Comparison of ENCODE assay signal across 21 cellular contexts in genomic region chr11:19571906-19572305, GRCh38.
A peak's percentile ranks its signal among the peaks of the same experiment; 100 is the strongest.
DNase-seq lines count a peak whose midpoint lies in the region; FAIRE-seq and TF ChIP-seq lines count a peak whose summit lies in the region.
"Had no signal": no experiment of that assay in that cellular context is flagged by ENCODE, and none has a peak within 500 bp of the region (broad histone marks: within the 10 kb centered on the region; RNA-seq: fewer than 3 reads in every experiment).

No MANE protein-coding gene starts in this region.

- H3K27ac ChIP-seq in coronary artery (no peak overlapping the region), mesendoderm (ENCODE audit: low read depth, low read length) (no peak overlapping the region)
- H3K27ac ChIP-seq: A549, GM23248 had no signal

- H4K5ac ChIP-seq in mesendoderm (ENCODE audit: low read length), result no peak overlapping the region

- no peak overlapping the region for H2BK5ac ChIP-seq in mesendoderm (ENCODE audit: low read length)

- no peak for TF ChIP-seq CTCF in coronary artery (IDR thresholded peaks at IDR 0.05)

- peak overlapping the region; percentile 3 for H3K23ac ChIP-seq in mesendoderm (ENCODE audit: low read length)

- H3K36me3 ChIP-seq in mesendoderm (ENCODE audit: control insufficient read depth, insufficient read depth, low read length), result no peaks in the 10 kb centered on the region

- H3K4me3 ChIP-seq in coronary artery (no peak overlapping the region), mesendoderm (ENCODE audit: low read length) (no peak overlapping the region)
- H3K4me3 ChIP-seq: A549, GM23248 had no signal

- peak; percentile 53 for FAIRE-seq in GM12892 (lab: Jason Lieb, UNC)
- FAIRE-seq: A549, GM12891, H1 had no signal

- H3K4me2 ChIP-seq in mesendoderm (ENCODE audit: low read length), result no peak overlapping the region
- H3K4me2 ChIP-seq: A549 had no signal

- TF ChIP-seq POLR2A in GM12892 (IDR thresholded peaks at IDR 0.05; ENCODE audit: low read depth, low read length), result no peak

- H3K27me3 ChIP-seq in mesendoderm (ENCODE audit: insufficient read depth, low read length, poor library complexity), result no peaks in the 10 kb centered on the region

- no CpG with 5 or more reads among the region's 4 CpGs for WGBS in mesendoderm (ENCODE audit: extremely low coverage, insufficient coverage, low lambda C conversion rate)

- no peak overlapping the region for H2BK120ac ChIP-seq in mesendoderm (ENCODE audit: low read depth, low read length)

- no peak overlapping the region for H2AK5ac ChIP-seq in mesendoderm (ENCODE audit: low read length)

- DNase-seq in GM12892 (ENCODE audit: insufficient read length) (no peak), coronary artery (ENCODE audit: low spot score) (peak; percentile 56), mesendoderm (no peak), ureter (ENCODE audit: low spot score) (peak; percentile 34), iPS-NIHi11 (ENCODE audit: low spot score) (no peak), CD1c-positive myeloid dendritic cell (ENCODE audit: extremely low spot score) (no peak), AML-193 (lab: John Stamatoyannopoulos, UW) (no peak)
- DNase-seq: 8988T; ACHN; Caco-2; CD4-positive, CD25-positive, alpha-beta regulatory T cell; CD8-positive, alpha-beta T cell; DMS153; EL; GF-D8; GM23248; H7; HCEC 1CT had no signal

- no peak overlapping the region for H3K9ac ChIP-seq in mesendoderm (ENCODE audit: low read length)
- H3K9ac ChIP-seq: GM23248 had no signal

- no peaks in the 10 kb centered on the region for H3K79me2 ChIP-seq in mesendoderm (ENCODE audit: control insufficient read depth, insufficient read depth, low read length)

- H4K8ac ChIP-seq in mesendoderm (ENCODE audit: low read depth, low read length), result no peak overlapping the region

- H3K4ac ChIP-seq in mesendoderm (ENCODE audit: low read depth, low read length), result no peak overlapping the region

- no peaks in the 10 kb centered on the region for H3K79me1 ChIP-seq in mesendoderm (ENCODE audit: low read length)

- H2BK15ac ChIP-seq in mesendoderm (replicated peaks; ENCODE audit: low read depth), result no peak overlapping the region

- H3K56ac ChIP-seq in mesendoderm (ENCODE audit: low read length), result no peak overlapping the region

- H3K18ac ChIP-seq in mesendoderm (ENCODE audit: low read length), result no peak overlapping the region

- no peaks in the 10 kb centered on the region for H3K4me1 ChIP-seq in mesendoderm (ENCODE audit: control insufficient read depth, low read depth, low read length)
- H3K4me1 ChIP-seq: A549, Caco-2 had no signal

Comparison
In these comparisons a context has a peak if more than half of its experiments do, and no peak if none do; other contexts are left out.
1. DNase-seq: peak in coronary artery (single experiment) and ureter (single experiment); none in GM12892 (single experiment), mesendoderm (single experiment), iPS-NIHi11 (single experiment), CD1c-positive myeloid dendritic cell (single experiment) and AML-193 (0 of 2).